In the genomic region with DNA sequence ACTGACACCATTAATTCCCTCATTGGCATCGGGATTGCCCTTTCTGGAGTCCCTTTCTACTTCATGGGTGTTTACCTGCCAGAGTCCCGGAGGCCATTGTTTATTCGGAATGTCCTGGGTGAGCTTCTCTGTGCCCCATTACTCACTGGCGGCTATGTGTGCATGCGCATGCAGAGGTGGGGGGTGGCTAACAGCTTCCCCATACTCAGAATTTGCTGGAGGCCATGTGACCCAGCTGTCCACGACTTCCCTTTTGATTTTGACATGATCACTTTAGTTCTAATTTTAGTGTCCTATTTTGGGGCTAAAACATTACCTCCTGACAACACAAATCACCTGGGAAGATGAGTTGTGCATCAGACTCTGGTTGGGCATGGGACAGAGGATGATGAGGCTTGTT, we compare ENCODE assay signal across 20 cellular contexts. TPM values are rescaled to one million over a fixed set of nuclear protein-coding genes. Genes with fewer than 3 reads are reported as not detected.
DNase-seq lines count a peak whose midpoint lies in the region; ATAC-seq and TF ChIP-seq lines count a peak whose summit lies in the region.
"Had no signal": no experiment of that assay in that cellular context is flagged by ENCODE, and none has a peak within 500 bp of the region (broad histone marks: within the 10 kb centered on the region; RNA-seq: fewer than 3 reads in every experiment).

No MANE protein-coding gene starts in this region.

- no peaks in the 10 kb centered on the region for H3K9me3 Mint-ChIP-seq in CD8-positive, alpha-beta memory T cell
- H3K9me3 Mint-ChIP-seq in activated naive CD8-positive, alpha-beta T cell (ENCODE audit: low read depth): no peaks in the 10 kb centered on the region
- H3K9me3 Mint-ChIP-seq in neural progenitor cell: no peaks in the 10 kb centered on the region

- no peak overlapping the region for H3K4me3 Mint-ChIP-seq in CD8-positive, alpha-beta memory T cell
- H3K4me3 Mint-ChIP-seq in activated naive CD8-positive, alpha-beta T cell: no peak overlapping the region
- no peak overlapping the region for H3K4me3 Mint-ChIP-seq in neural progenitor cell

- no peak overlapping the region for H2AFZ ChIP-seq in neural progenitor cell (replicated peaks)

- H3K27ac ChIP-seq in CD8-positive, alpha-beta memory T cell (ENCODE audit: low read depth, low read length): no peak overlapping the region
- peak overlapping the region; percentile 44 for H3K27ac ChIP-seq in neural progenitor cell
- H3K27ac ChIP-seq: C4-2B, epithelial cell of prostate, SJCRH30 had no signal

- TF ChIP-seq CTCF in neural progenitor cell (IDR thresholded peaks at IDR 0.05): no peak

- peak overlapping the region in 6 of 8 donors; percentile 17 to 88 (median 64) for H3K27ac Mint-ChIP-seq in CD8-positive, alpha-beta memory T cell
- H3K27ac Mint-ChIP-seq in activated naive CD8-positive, alpha-beta T cell: peak overlapping the region; percentile 67
- no peak overlapping the region for H3K27ac Mint-ChIP-seq in neural progenitor cell

- no peak overlapping the region for H3K4me2 ChIP-seq in neural progenitor cell

- no peaks in the 10 kb centered on the region for H3K27me3 ChIP-seq in CD8-positive, alpha-beta memory T cell (ENCODE audit: insufficient read depth, low read length, poor library complexity, severe bottlenecking)
- H3K27me3 ChIP-seq in neural progenitor cell: no peaks in the 10 kb centered on the region
- H3K27me3 ChIP-seq: SJCRH30 had no signal

- peaks cover 13% of the 10 kb centered on the region for H3K4me1 ChIP-seq in CD8-positive, alpha-beta memory T cell (ENCODE audit: insufficient read depth, low read length)
- H3K4me1 ChIP-seq in neural progenitor cell: no peaks in the 10 kb centered on the region

- no peak overlapping the region for H3K4me3 ChIP-seq in CD8-positive, alpha-beta memory T cell (ENCODE audit: low read length)
- no peak overlapping the region for H3K4me3 ChIP-seq in neural progenitor cell
- H3K4me3 ChIP-seq: SJCRH30 had no signal

- H4K20me1 ChIP-seq in neural progenitor cell (ENCODE audit: low read depth): peaks cover 11% of the 10 kb centered on the region

- POLR2A ChIA-PET in CD8-positive, alpha-beta memory T cell (lab: Charles Lee): interaction anchor here (0.6 to 1.3 kb wide), 3 partner anchors 11 to 21 kb away, joined by 3 read pairs; no protein-coding TSS in a partner anchor

- ATAC-seq in GM21423 (IDR thresholded peaks at IDR 0.05; ENCODE audit: unreplicated experiment) (no peak), GM18873 (IDR thresholded peaks at IDR 0.05; ENCODE audit: low FRiP score, unreplicated experiment) (no peak)

- no peak overlapping the region for H3K9ac ChIP-seq in neural progenitor cell

- peaks cover 23 to 49% (median 24%) of the 10 kb centered on the region in 3 donors for H3K4me1 Mint-ChIP-seq in CD8-positive, alpha-beta memory T cell
- H3K4me1 Mint-ChIP-seq in activated naive CD8-positive, alpha-beta T cell (ENCODE audit: low read depth): peaks cover 41% of the 10 kb centered on the region
- peaks cover 19% of the 10 kb centered on the region for H3K4me1 Mint-ChIP-seq in neural progenitor cell

- no peaks in the 10 kb centered on the region for H3K27me3 Mint-ChIP-seq in CD8-positive, alpha-beta memory T cell
- H3K27me3 Mint-ChIP-seq in activated naive CD8-positive, alpha-beta T cell: no peaks in the 10 kb centered on the region
- no peaks in the 10 kb centered on the region for H3K27me3 Mint-ChIP-seq in neural progenitor cell (ENCODE audit: insufficient read depth, low read depth)

- H3K36me3 ChIP-seq in CD8-positive, alpha-beta memory T cell (ENCODE audit: insufficient read depth, low read length): peaks cover 69% of the 10 kb centered on the region
- H3K36me3 ChIP-seq in neural progenitor cell: no peaks in the 10 kb centered on the region

- H3K9me3 ChIP-seq in CD8-positive, alpha-beta memory T cell (ENCODE audit: low read length): no peaks in the 10 kb centered on the region
- H3K9me3 ChIP-seq in neural progenitor cell (ENCODE audit: low read depth): no peaks in the 10 kb centered on the region
- H3K9me3 ChIP-seq: SJCRH30 had no signal

- peaks cover 8% of the 10 kb centered on the region for H3F3A ChIP-seq in neural progenitor cell (ENCODE audit: low read depth)

- H3K36me3 Mint-ChIP-seq in CD8-positive, alpha-beta memory T cell: peaks cover 6 to 94% (median 17%) of the 10 kb centered on the region in 3 donors
- H3K36me3 Mint-ChIP-seq in activated naive CD8-positive, alpha-beta T cell: peaks cover 11% of the 10 kb centered on the region
- H3K36me3 Mint-ChIP-seq in neural progenitor cell: peaks cover 16% of the 10 kb centered on the region

- H3K79me2 ChIP-seq in neural progenitor cell (ENCODE audit: low read depth): no peaks in the 10 kb centered on the region

- CTCF ChIA-PET in CD8-positive, alpha-beta memory T cell (lab: Charles Lee): interaction anchor here (1.5 to 4.9 kb wide), 2 partner anchors 11 to 34 kb away, joined by 4 to 41 read pairs; a partner anchor contains a TSS

- DNase-seq in NOMO-1 (lab: John Stamatoyannopoulos, UW; ENCODE audit: unreplicated experiment in 2 of 2) (peak; percentile 35 to 43), NOMO-1 treated with dmso at 0.1 percent for 144 hours (lab: John Stamatoyannopoulos, UW; ENCODE audit: unreplicated experiment) (no peak), neural progenitor cell (ENCODE audit: low spot score) (no peak), DMS153 treated with DMSO at 0.1 percent for 48 hours (lab: John Stamatoyannopoulos, UW; ENCODE audit: unreplicated experiment) (no peak)
- no peak for DNase-seq in CD8-positive, alpha-beta memory T cell
- DNase-seq: 8988T; amniotic stem cell; glutamatergic neuron; H7; islet precursor cell; NCI-H1417 treated with DMSO at 0.1 percent for 48 hours; NCI-H226; NK-92 treated with Interleukin-12 subunit alpha and Interleukin-12 subunit beta, amount 100 ng/mL, for 24 hours; SJCRH30; small intestine had no signal

RNA-seq across cellular contexts. Expression of a gene that starts 14.1 kb away (rescaled TPM):
- total RNA-seq in CD8-positive, alpha-beta memory T cell: 10 to 100 TPM; 21.8 to 25.5 TPM
- 28.2 TPM for polyA plus RNA-seq in CD8-positive, alpha-beta memory T cell
- total RNA-seq in neural progenitor cell (ENCODE audit: low replicate concordance): 18.7 and 18.8 TPM in 2 replicates

RNA-seq across cellular contexts. Expression of a gene that starts 14.1 kb away (rescaled TPM):
- total RNA-seq in CD8-positive, alpha-beta memory T cell: 10 to 100 TPM; 61.1 to 67.5 TPM
- 41.8 TPM for polyA plus RNA-seq in CD8-positive, alpha-beta memory T cell
- 70.2 and 79.7 TPM in 2 replicates for total RNA-seq in neural progenitor cell (ENCODE audit: low replicate concordance)

RNA-seq across cellular contexts. Expression of a gene that starts 32.4 kb away (rescaled TPM):
- 10 to 100 TPM; 91.2 to 94.9 TPM for total RNA-seq in CD8-positive, alpha-beta memory T cell
- 18.7 TPM for polyA plus RNA-seq in CD8-positive, alpha-beta memory T cell
- total RNA-seq in neural progenitor cell (ENCODE audit: low replicate concordance): 5.6 and 13.7 TPM in 2 replicates

RNA-seq across cellular contexts. Expression of a gene that starts 51.5 kb away (rescaled TPM):
- 1 to 10 TPM; 9.0 to 9.4 TPM for total RNA-seq in CD8-positive, alpha-beta memory T cell
- 11.0 TPM for polyA plus RNA-seq in CD8-positive, alpha-beta memory T cell
- 3.8 and 11.7 TPM in 2 replicates for total RNA-seq in neural progenitor cell (ENCODE audit: low replicate concordance)

Comparison
In these comparisons a context has a peak if more than half of its experiments do, and no peak if none do; other contexts are left out.
1. DNase-seq: peak in NOMO-1 (2 of 2); none in NOMO-1 treated with dmso at 0.1 percent for 144 hours (single experiment), CD8-positive, alpha-beta memory T cell (0 of 5), neural progenitor cell (single experiment) and DMS153 treated with DMSO at 0.1 percent for 48 hours (single experiment).